Comparison of ENCODE assay signal across 18 cellular contexts in the genomic region with DNA sequence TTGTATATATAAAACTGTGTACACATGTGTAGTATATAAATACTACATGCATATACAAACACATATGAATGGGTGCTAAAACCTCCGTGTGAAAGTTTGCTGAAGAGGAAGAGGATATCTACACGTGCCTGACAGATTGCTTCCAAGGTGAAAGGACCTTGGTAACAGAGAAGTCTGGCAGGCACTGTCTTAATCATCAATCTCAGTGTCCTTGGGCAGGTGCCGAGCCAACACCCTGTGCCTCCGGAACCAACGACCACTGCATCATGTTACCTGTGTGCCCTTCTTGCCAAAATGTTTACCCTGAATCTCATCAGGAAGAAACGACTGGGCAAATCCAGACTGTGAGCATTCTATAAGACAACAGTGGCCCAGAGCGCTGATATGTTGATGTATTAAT. TPM values are rescaled to one million over a fixed set of nuclear protein-coding genes. Genes with fewer than 3 reads are reported as not detected.
A peak's percentile ranks its signal among the peaks of the same experiment; 100 is the strongest.
DNase-seq lines count a peak whose midpoint lies in the region; ATAC-seq and TF ChIP-seq lines count a peak whose summit lies in the region.
"Had no signal": no experiment of that assay in that cellular context is flagged by ENCODE, and none has a peak within 500 bp of the region (broad histone marks: within the 10 kb centered on the region; RNA-seq: fewer than 3 reads in every experiment).

No MANE protein-coding gene starts in this region.

- H3K4me1 Mint-ChIP-seq in T-helper 2 cell treated with Interferon-gamma antibody and Interleukin-4, amounts not matched to agents 5 μg/mL and 100 μg/mL, for 36 hours (ENCODE audit: low read depth): peaks cover 33% of the 10 kb centered on the region
- H3K4me1 Mint-ChIP-seq in CD4-positive, alpha-beta T cell (ENCODE audit: low read depth): peaks cover 45% of the 10 kb centered on the region
- peaks cover 53% of the 10 kb centered on the region for H3K4me1 Mint-ChIP-seq in activated CD8-positive, alpha-beta T cell treated with anti-CD3 and anti-CD28 coated beads for 36 hours (ENCODE audit: low read depth)

- H3K27me3 Mint-ChIP-seq in T-helper 2 cell treated with Interferon-gamma antibody and Interleukin-4, amounts not matched to agents 5 μg/mL and 100 μg/mL, for 36 hours (ENCODE audit: low read depth): no peaks in the 10 kb centered on the region
- H3K27me3 Mint-ChIP-seq in CD4-positive, alpha-beta T cell: no peaks in the 10 kb centered on the region
- H3K27me3 Mint-ChIP-seq in activated CD8-positive, alpha-beta T cell treated with anti-CD3 and anti-CD28 coated beads for 36 hours: no peaks in the 10 kb centered on the region
- H3K27me3 Mint-ChIP-seq: IgD-negative memory B cell had no signal

- POLR2A ChIA-PET in CD4-positive, alpha-beta T cell (lab: Charles Lee): interaction anchor here (1.6 to 2.0 kb wide), 2 partner anchors 15 to 37 kb away, joined by 12 to 14 read pairs; partner anchors contain the start of gene NAP1L4
- POLR2A ChIA-PET in activated CD8-positive, alpha-beta T cell treated with anti-CD3 and anti-CD28 coated beads for 36 hours (lab: Charles Lee): interaction anchor here (1.1 to 3.8 kb wide), 5 partner anchors 11 to 33 kb away, joined by 3 to 23 read pairs (median 6); partner anchors contain the start of gene NAP1L4

- H3K27me3 ChIP-seq in CD4-positive, alpha-beta T cell (ENCODE audit: control insufficient read depth, insufficient read depth, low read length): no peaks in the 10 kb centered on the region

- peak overlapping the region; percentile 73 for H3K27ac Mint-ChIP-seq in T-helper 2 cell treated with Interferon-gamma antibody and Interleukin-4, amounts not matched to agents 5 μg/mL and 100 μg/mL, for 36 hours
- H3K27ac Mint-ChIP-seq in CD4-positive, alpha-beta T cell: peak overlapping the region; percentile 9
- H3K27ac Mint-ChIP-seq in activated CD8-positive, alpha-beta T cell treated with anti-CD3 and anti-CD28 coated beads for 36 hours: peak overlapping the region; percentile 6

- no peak for ATAC-seq in CD4-positive, alpha-beta T cell (ENCODE audit: poor library complexity)
- ATAC-seq in activated CD8-positive, alpha-beta T cell treated with anti-CD3 and anti-CD28 coated beads for 36 hours: no peak
- peak; percentile 12 for ATAC-seq in left colon
- no peak for ATAC-seq in GM18867 (IDR thresholded peaks at IDR 0.05; ENCODE audit: unreplicated experiment)
- ATAC-seq in HG03457 (IDR thresholded peaks at IDR 0.05; ENCODE audit: unreplicated experiment): no peak

- H3K9me3 Mint-ChIP-seq in T-helper 2 cell treated with Interferon-gamma antibody and Interleukin-4, amounts not matched to agents 5 μg/mL and 100 μg/mL, for 36 hours: no peaks in the 10 kb centered on the region
- H3K9me3 Mint-ChIP-seq in CD4-positive, alpha-beta T cell: no peaks in the 10 kb centered on the region
- H3K9me3 Mint-ChIP-seq in activated CD8-positive, alpha-beta T cell treated with anti-CD3 and anti-CD28 coated beads for 36 hours: no peaks in the 10 kb centered on the region
- H3K9me3 Mint-ChIP-seq: IgD-negative memory B cell had no signal

- H3K4me3 Mint-ChIP-seq in T-helper 2 cell treated with Interferon-gamma antibody and Interleukin-4, amounts not matched to agents 5 μg/mL and 100 μg/mL, for 36 hours: no peak overlapping the region
- H3K4me3 Mint-ChIP-seq in CD4-positive, alpha-beta T cell: no peak overlapping the region
- no peak overlapping the region for H3K4me3 Mint-ChIP-seq in activated CD8-positive, alpha-beta T cell treated with anti-CD3 and anti-CD28 coated beads for 36 hours
- H3K4me3 Mint-ChIP-seq: IgD-negative memory B cell had no signal

- H3K36me3 Mint-ChIP-seq in T-helper 2 cell treated with Interferon-gamma antibody and Interleukin-4, amounts not matched to agents 5 μg/mL and 100 μg/mL, for 36 hours (ENCODE audit: low read depth): peaks cover 52% of the 10 kb centered on the region
- peaks cover 81% of the 10 kb centered on the region for H3K36me3 Mint-ChIP-seq in CD4-positive, alpha-beta T cell (ENCODE audit: low read depth)
- peaks cover 59% of the 10 kb centered on the region for H3K36me3 Mint-ChIP-seq in activated CD8-positive, alpha-beta T cell treated with anti-CD3 and anti-CD28 coated beads for 36 hours (ENCODE audit: low read depth)
- H3K36me3 Mint-ChIP-seq: IgD-negative memory B cell had no signal

- no peak for TF ChIP-seq CTCF in CD4-positive, alpha-beta T cell (IDR thresholded peaks at IDR 0.05)
- no peak for TF ChIP-seq CTCF in activated CD8-positive, alpha-beta T cell treated with anti-CD3 and anti-CD28 coated beads for 36 hours (IDR thresholded peaks at IDR 0.05)

- DNase-seq in T-helper 2 cell treated with Interferon-gamma antibody and Interleukin-4, amounts not matched to agents 5 μg/mL and 100 μg/mL, for 36 hours (ENCODE audit: low spot score): no peak
- no peak for DNase-seq in T-helper 2 cell
- DNase-seq in CD4-positive, alpha-beta T cell: no peak
- DNase-seq in activated CD8-positive, alpha-beta T cell treated with anti-CD3 and anti-CD28 coated beads for 36 hours: no peak
- no peak for DNase-seq in left colon
- no peak for DNase-seq in AG08395 (ENCODE audit: low spot score)
- DNase-seq: 8988T, AML-193, C1 segment of cervical spinal cord, NCI-H1105, NCI-H146, NCI-H2029, NCI-H226, NCI-H524, NCI-H774 had no signal

- no peaks in the 10 kb centered on the region for H3K9me3 ChIP-seq in CD4-positive, alpha-beta T cell (ENCODE audit: control insufficient read depth, low read length)

- no peak overlapping the region for H3K27ac ChIP-seq in CD4-positive, alpha-beta T cell (ENCODE audit: low read depth, low read length)

- CTCF ChIA-PET in CD4-positive, alpha-beta T cell (lab: Charles Lee): no interaction called here
- CTCF ChIA-PET in activated CD8-positive, alpha-beta T cell treated with anti-CD3 and anti-CD28 coated beads for 36 hours (lab: Charles Lee): interaction anchor here (2.6 to 3.7 kb wide), 4 partner anchors 12 to 114 kb away, joined by 19 to 46 read pairs (median 27); no protein-coding TSS in a partner anchor

- intact Hi-C loops in CD4-positive, alpha-beta T cell (cut with DNase I, micrococcal nuclease): no loop called here
- intact Hi-C loops in activated CD8-positive, alpha-beta T cell treated with anti-CD3 and anti-CD28 coated beads for 36 hours (cut with micrococcal nuclease): loop anchor here (5.0 kb wide), 1 partner anchor 40 kb away; no protein-coding TSS in a partner anchor
- intact Hi-C loops in left colon (cut with DNase I, micrococcal nuclease): no loop called here

RNA-seq across cellular contexts. Expression of gene NAP1L4, which starts 15.0 kb away (rescaled TPM):
- 100 to 1,000 TPM; 262 to 285 TPM for total RNA-seq in CD4-positive, alpha-beta T cell
- total RNA-seq in activated CD8-positive, alpha-beta T cell treated with anti-CD3 and anti-CD28 coated beads for 36 hours: 100 to 1,000 TPM; 212 to 223 TPM
- 100 to 1,000 TPM in 1 of 2 donors, 10 to 100 TPM in 1; 88.8 to 103 TPM for total RNA-seq in left colon

RNA-seq across cellular contexts. Expression of gene PHLDA2, which starts 47.9 kb away (rescaled TPM):
- total RNA-seq in CD4-positive, alpha-beta T cell: 1 to 10 TPM; 1.1 to 1.3 TPM
- total RNA-seq in activated CD8-positive, alpha-beta T cell treated with anti-CD3 and anti-CD28 coated beads for 36 hours: 1 to 10 TPM; 3.6 to 3.7 TPM
- total RNA-seq in left colon: 10 to 100 TPM; 29.9 to 36.7 TPM

Comparison
In these comparisons a context has a peak if more than half of its experiments do, and no peak if none do; other contexts are left out.
1. H3K27ac Mint-ChIP-seq: peak in every context shown above with its lines; median percentile 73 in T-helper 2 cell treated with Interferon-gamma antibody and Interleukin-4, amounts not matched to agents 5 μg/mL and 100 μg/mL, for 36 hours; 9 in CD4-positive, alpha-beta T cell; 6 in activated CD8-positive, alpha-beta T cell treated with anti-CD3 and anti-CD28 coated beads for 36 hours.
2. RNA of gene PHLDA2, which starts 47.9 kb away (total RNA-seq): 29.9 to 36.7 TPM in left colon; 3.6 to 3.7 TPM in activated CD8-positive, alpha-beta T cell treated with anti-CD3 and anti-CD28 coated beads for 36 hours and 1.1 to 1.3 TPM in CD4-positive, alpha-beta T cell; every median in the first group is over 4 times any median in the second.